Comparison of ENCODE assay signal across 15 cellular contexts in genomic region chr14:50331596-50331995, GRCh38. TPM values are rescaled to one million over a fixed set of nuclear protein-coding genes. Genes with fewer than 3 reads are reported as not detected.
DNase-seq lines count a peak whose midpoint lies in the region; ATAC-seq and TF ChIP-seq lines count a peak whose summit lies in the region.
"Had no signal": no experiment of that assay in that cellular context is flagged by ENCODE, and none has a peak within 500 bp of the region (broad histone marks: within the 10 kb centered on the region; RNA-seq: fewer than 3 reads in every experiment).

No MANE protein-coding gene starts in this region.

- H3K9me3 ChIP-seq in subcutaneous abdominal adipose tissue (ENCODE audit: control insufficient read depth in 5 of 5, low read length in 5 of 5), result no peaks in the 10 kb centered on the region
- H3K9me3 ChIP-seq: Caco-2, HAP-1 had no signal

- H3K27ac ChIP-seq in subcutaneous abdominal adipose tissue (ENCODE audit: low read depth, low read length), result peak overlapping the region; percentile 78

- H3K9me3 Mint-ChIP-seq in natural killer cell (no peaks in the 10 kb centered on the region), activated B cell treated with CpG ODN at 0.5 μM for 24 hours (no peaks in the 10 kb centered on the region)
- no peaks in the 10 kb centered on the region for H3K9me3 Mint-ChIP-seq in natural killer cell treated with Interleukin-12 subunit alpha and Interleukin-12 subunit beta and Interleukin-15 and Interleukin-18, amount 100 ng/mL, for 72 hours
- H3K9me3 Mint-ChIP-seq: CD8-positive, alpha-beta T cell; HFFc6 had no signal

- H3K9ac ChIP-seq in subcutaneous abdominal adipose tissue (ENCODE audit: low read length in 5 of 5), result no peak overlapping the region

- POLR2A ChIA-PET in activated B cell treated with CpG ODN at 0.5 μM for 24 hours (lab: Charles Lee), result interaction anchor here (0.9 to 1.3 kb wide), 2 partner anchors 12 to 32 kb away, joined by 4 to 5 read pairs; no protein-coding TSS in a partner anchor

- no peak overlapping the region for H3K4me3 Mint-ChIP-seq in natural killer cell
- H3K4me3 Mint-ChIP-seq in natural killer cell treated with Interleukin-12 subunit alpha and Interleukin-12 subunit beta and Interleukin-15 and Interleukin-18, amount 100 ng/mL, for 72 hours, result no peak overlapping the region
- H3K4me3 Mint-ChIP-seq in activated B cell treated with CpG ODN at 0.5 μM for 24 hours, result no peak overlapping the region
- H3K4me3 Mint-ChIP-seq: CD8-positive, alpha-beta T cell; HFFc6 had no signal

- H3K27me3 Mint-ChIP-seq in natural killer cell (ENCODE audit: low read depth in 2 of 2), result no peaks in the 10 kb centered on the region
- H3K27me3 Mint-ChIP-seq in natural killer cell treated with Interleukin-12 subunit alpha and Interleukin-12 subunit beta and Interleukin-15 and Interleukin-18, amount 100 ng/mL, for 72 hours, result no peaks in the 10 kb centered on the region
- H3K27me3 Mint-ChIP-seq in activated B cell treated with CpG ODN at 0.5 μM for 24 hours, result no peaks in the 10 kb centered on the region

- H3K36me3 Mint-ChIP-seq in natural killer cell, result no peaks in the 10 kb centered on the region
- no peaks in the 10 kb centered on the region for H3K36me3 Mint-ChIP-seq in natural killer cell treated with Interleukin-12 subunit alpha and Interleukin-12 subunit beta and Interleukin-15 and Interleukin-18, amount 100 ng/mL, for 72 hours
- H3K36me3 Mint-ChIP-seq in activated B cell treated with CpG ODN at 0.5 μM for 24 hours (ENCODE audit: low read depth), result peaks cover 49% of the 10 kb centered on the region

- intact Hi-C loops in natural killer cell (cut with micrococcal nuclease), result no loop called here
- intact Hi-C loops in activated B cell treated with CpG ODN at 0.5 μM for 24 hours (cut with micrococcal nuclease), result no loop called here

- peaks cover 10 to 45% (median 33%) of the 10 kb centered on the region in 5 donors for H3K4me1 ChIP-seq in subcutaneous abdominal adipose tissue (ENCODE audit: control insufficient read depth in 5 of 5, insufficient read depth in 5 of 5, low read length in 5 of 5)

- no peaks in the 10 kb centered on the region for H3K27me3 ChIP-seq in subcutaneous abdominal adipose tissue (ENCODE audit: control insufficient read depth in 5 of 5, insufficient read depth in 4 of 5, low read length in 5 of 5)

- H3K4me1 Mint-ChIP-seq in natural killer cell, result peaks cover 20 to 22% of the 10 kb centered on the region in 2 donors
- H3K4me1 Mint-ChIP-seq in natural killer cell treated with Interleukin-12 subunit alpha and Interleukin-12 subunit beta and Interleukin-15 and Interleukin-18, amount 100 ng/mL, for 72 hours (ENCODE audit: low read depth in 2 of 2), result peaks cover 22 to 27% of the 10 kb centered on the region in 2 donors
- H3K4me1 Mint-ChIP-seq in activated B cell treated with CpG ODN at 0.5 μM for 24 hours, result peaks cover 13% of the 10 kb centered on the region

- TF ChIP-seq CTCF in natural killer cell (IDR thresholded peaks at IDR 0.05) (no peak), activated B cell treated with CpG ODN at 0.5 μM for 24 hours (IDR thresholded peaks at IDR 0.05) (no peak)

- CTCF ChIA-PET in activated B cell treated with CpG ODN at 0.5 μM for 24 hours (lab: Charles Lee), result interaction anchor here (1.3 to 2.1 kb wide), 2 partner anchors 11 kb away, joined by 4 to 9 read pairs; no protein-coding TSS in a partner anchor

- ATAC-seq in natural killer cell (no peak), activated B cell treated with CpG ODN at 0.5 μM for 24 hours (ENCODE audit: low read depth) (no peak), GM21515 (IDR thresholded peaks at IDR 0.05; ENCODE audit: unreplicated experiment) (no peak)
- ATAC-seq in natural killer cell treated with Interleukin-12 subunit alpha and Interleukin-12 subunit beta and Interleukin-15 and Interleukin-18, amount 100 ng/mL, for 72 hours, result no peak
- ATAC-seq: CD8-positive, alpha-beta T cell had no signal

- DNase-seq in natural killer cell (no peak), activated B cell treated with CpG ODN at 0.5 μM for 24 hours (no peak), NCI-H2081 (lab: John Stamatoyannopoulos, UW) (no peak), SKM-1 treated with dmso at 0.1 percent for 144 hours (lab: John Stamatoyannopoulos, UW; ENCODE audit: unreplicated experiment) (no peak)
- DNase-seq in natural killer cell treated with Interleukin-12 subunit alpha and Interleukin-12 subunit beta and Interleukin-15 and Interleukin-18, amount 100 ng/mL, for 72 hours (ENCODE audit: low spot score), result no peak
- DNase-seq: C1 segment of cervical spinal cord; Caco-2; CD8-positive, alpha-beta T cell; DMS153; DND-41; GOT3; HFFc6 had no signal

- peaks cover 0 to 11% (median 4%) of the 10 kb centered on the region in 5 donors for H3K36me3 ChIP-seq in subcutaneous abdominal adipose tissue (ENCODE audit: control insufficient read depth in 5 of 5, insufficient read depth in 5 of 5, low read length in 5 of 5)
- H3K36me3 ChIP-seq: HAP-1 had no signal

- H3K4me3 ChIP-seq in subcutaneous abdominal adipose tissue (ENCODE audit: low read depth in 1 of 5, low read length in 5 of 5), result no peak overlapping the region
- H3K4me3 ChIP-seq: HAP-1 had no signal

- peak overlapping the region; percentile 35 to 53 for H3K27ac Mint-ChIP-seq in natural killer cell
- H3K27ac Mint-ChIP-seq in natural killer cell treated with Interleukin-12 subunit alpha and Interleukin-12 subunit beta and Interleukin-15 and Interleukin-18, amount 100 ng/mL, for 72 hours, result peak overlapping the region in 1 of 2 donors; percentile 77
- H3K27ac Mint-ChIP-seq in activated B cell treated with CpG ODN at 0.5 μM for 24 hours, result peak overlapping the region; percentile 24
- H3K27ac Mint-ChIP-seq: CD8-positive, alpha-beta T cell; HFFc6 had no signal

RNA-seq across cellular contexts. Expression of gene DMAC2L, which starts 19.5 kb away (rescaled TPM):
- total RNA-seq in natural killer cell (10 to 100 TPM; 24.7 to 28.7 (median 25.0) TPM), activated B cell treated with CpG ODN at 0.5 μM for 24 hours (31.2 and 32.2 TPM in 2 replicates)
- 10 to 100 TPM; 14.9 to 16.6 TPM for total RNA-seq in natural killer cell treated with Interleukin-12 subunit alpha and Interleukin-12 subunit beta and Interleukin-15 and Interleukin-18, amount 100 ng/mL, for 72 hours

RNA-seq across cellular contexts. Expression of gene L2HGDH, which starts 19.6 kb away (rescaled TPM):
- total RNA-seq in natural killer cell (1 to 10 TPM; 4.2 to 5.6 (median 5.4) TPM), activated B cell treated with CpG ODN at 0.5 μM for 24 hours (4.3 and 5.2 TPM in 2 replicates)
- 10 to 100 TPM; 14.2 to 15.4 TPM for total RNA-seq in natural killer cell treated with Interleukin-12 subunit alpha and Interleukin-12 subunit beta and Interleukin-15 and Interleukin-18, amount 100 ng/mL, for 72 hours
